ENCODE assay signal across 9 cellular contexts in genomic region chr3:175526609-175527280, GRCh38.
DNase-seq lines count a peak whose midpoint lies in the region; ATAC-seq and TF ChIP-seq lines count a peak whose summit lies in the region.
"Had no signal": no experiment of that assay in that cellular context is flagged by ENCODE, and none has a peak within 500 bp of the region (broad histone marks: within the 10 kb centered on the region; RNA-seq: fewer than 3 reads in every experiment).

No MANE protein-coding gene starts in this region.

- H3K4me1 ChIP-seq in OCI-LY3 (ENCODE audit: low read length) = peaks cover 12% of the 10 kb centered on the region
- no peaks in the 10 kb centered on the region for H3K4me1 ChIP-seq in ovary (ENCODE audit: insufficient read depth)
- no peaks in the 10 kb centered on the region for H3K4me1 ChIP-seq in endodermal cell (ENCODE audit: control insufficient read depth, insufficient read depth, low read length)

- H3K27ac ChIP-seq in OCI-LY3 (ENCODE audit: low read length) (peak overlapping the region; percentile 48), ovary (no peak overlapping the region), endodermal cell (ENCODE audit: low read depth, low read length) (no peak overlapping the region)

- H3K36me3 ChIP-seq in OCI-LY3 (replicated peaks; ENCODE audit: low read depth, low read length) = no peaks in the 10 kb centered on the region
- H3K36me3 ChIP-seq in ovary = no peaks in the 10 kb centered on the region
- no peaks in the 10 kb centered on the region for H3K36me3 ChIP-seq in endodermal cell (ENCODE audit: control insufficient read depth, insufficient read depth, low read length)

- H4K20me1 ChIP-seq in OCI-LY3 (ENCODE audit: insufficient read depth, low read length) = no peaks in the 10 kb centered on the region

- H3K27me3 ChIP-seq in OCI-LY3 (ENCODE audit: low read depth, low read length) (no peaks in the 10 kb centered on the region), ovary (no peaks in the 10 kb centered on the region), endodermal cell (ENCODE audit: control insufficient read depth, insufficient read depth, low read length, poor library complexity, severe bottlenecking) (no peaks in the 10 kb centered on the region)

- no peaks in the 10 kb centered on the region for H3K79me2 ChIP-seq in OCI-LY3 (ENCODE audit: low read length)

- H3K9ac ChIP-seq in OCI-LY3 (ENCODE audit: low read length) = peak overlapping the region; percentile 54
- H3K9ac ChIP-seq in endodermal cell (ENCODE audit: extremely low read depth, low read length, poor library complexity, severe bottlenecking) = no peak overlapping the region

- H3K9me3 ChIP-seq in OCI-LY3 (ENCODE audit: insufficient read depth, low read length) (no peaks in the 10 kb centered on the region), ovary (no peaks in the 10 kb centered on the region), endodermal cell (ENCODE audit: control insufficient read depth, low read length) (no peaks in the 10 kb centered on the region)

- ATAC-seq in HG03565 (IDR thresholded peaks at IDR 0.05; ENCODE audit: unreplicated experiment) = no peak
- ATAC-seq: T-helper 17 cell had no signal

- intact Hi-C loops in ovary (cut with DNase I) = no loop called here

- H3K36me3 Mint-ChIP-seq in endodermal cell (ENCODE audit: low read depth) = no peaks in the 10 kb centered on the region

- no peak for TF ChIP-seq POLR2A in ovary (IDR thresholded peaks at IDR 0.05)

- no peak overlapping the region for H3K4me3 Mint-ChIP-seq in endodermal cell
- H3K4me3 Mint-ChIP-seq: T-helper 17 cell had no signal

- peaks cover 7% of the 10 kb centered on the region for H3K4me1 Mint-ChIP-seq in endodermal cell
- H3K4me1 Mint-ChIP-seq: T-helper 17 cell had no signal

- no peaks in the 10 kb centered on the region for H3K9me3 Mint-ChIP-seq in endodermal cell

- peak; percentile 40 for DNase-seq in COLO829 (ENCODE audit: low spot score)
- peak; percentile 14 for DNase-seq in fibroblast of mammary gland (ENCODE audit: low read depth)
- no peak for DNase-seq in ovary
- no peak for DNase-seq in endodermal cell
- no peak for DNase-seq in stimulated activated naive CD4-positive, alpha-beta T cell (lab: John Stamatoyannopoulos, UW)
- no peak for DNase-seq in NCI-H146 treated with DMSO at 0.1 percent for 48 hours (lab: John Stamatoyannopoulos, UW; ENCODE audit: unreplicated experiment)
- DNase-seq: T-helper 17 cell had no signal

- no peak overlapping the region for H3K27ac Mint-ChIP-seq in endodermal cell
- H3K27ac Mint-ChIP-seq: T-helper 17 cell had no signal

- H3K4me3 ChIP-seq in OCI-LY3 (ENCODE audit: low read length) (peak overlapping the region; percentile 67), fibroblast of mammary gland (ENCODE audit: control insufficient read depth, low read depth, low read length) (peak overlapping the region; percentile 46), ovary (peak overlapping the region; percentile 30), endodermal cell (ENCODE audit: low read length) (no peak overlapping the region)

- peak overlapping the region; percentile 63 for H3K4me2 ChIP-seq in OCI-LY3 (ENCODE audit: low read length)

- 28 to 41% (median 29%) methylated on average over 4 of the region's 4 CpGs for WGBS in ovary, 3 donors
- WGBS in endodermal cell (ENCODE audit: insufficient coverage in 1 of 2, insufficient read length in 1 of 2), 2 experiments = 44 to 66% methylated on average over 3 to 4 of the region's 4 CpGs

- TF ChIP-seq EP300 in ovary (IDR thresholded peaks at IDR 0.05) = no peak

- H2AFZ ChIP-seq in OCI-LY3 (ENCODE audit: low read depth, low read length) = peak overlapping the region; percentile 80

- H3K27me3 Mint-ChIP-seq in endodermal cell (ENCODE audit: insufficient read depth) = no peaks in the 10 kb centered on the region
- H3K27me3 Mint-ChIP-seq: T-helper 17 cell had no signal

- TF ChIP-seq CTCF in OCI-LY3 (IDR thresholded peaks at IDR 0.05; ENCODE audit: low read depth, low read length) (no peak), fibroblast of mammary gland (conservative IDR thresholded peaks at IDR 0.05; ENCODE audit: control insufficient read depth, insufficient read depth, low read depth, low read length) (no peak), ovary (IDR thresholded peaks at IDR 0.05) (no peak), endodermal cell (conservative IDR thresholded peaks at IDR 0.05) (no peak)

Comparison
In these comparisons a context has a peak if more than half of its experiments do, and no peak if none do; other contexts are left out.
1. DNase-seq: peak in COLO829 (single experiment) and fibroblast of mammary gland (single experiment); none in ovary (0 of 5), endodermal cell (single experiment), stimulated activated naive CD4-positive, alpha-beta T cell (0 of 6) and NCI-H146 treated with DMSO at 0.1 percent for 48 hours (single experiment).